Comparison of ENCODE assay signal across 9 cellular contexts in the genomic region with DNA sequence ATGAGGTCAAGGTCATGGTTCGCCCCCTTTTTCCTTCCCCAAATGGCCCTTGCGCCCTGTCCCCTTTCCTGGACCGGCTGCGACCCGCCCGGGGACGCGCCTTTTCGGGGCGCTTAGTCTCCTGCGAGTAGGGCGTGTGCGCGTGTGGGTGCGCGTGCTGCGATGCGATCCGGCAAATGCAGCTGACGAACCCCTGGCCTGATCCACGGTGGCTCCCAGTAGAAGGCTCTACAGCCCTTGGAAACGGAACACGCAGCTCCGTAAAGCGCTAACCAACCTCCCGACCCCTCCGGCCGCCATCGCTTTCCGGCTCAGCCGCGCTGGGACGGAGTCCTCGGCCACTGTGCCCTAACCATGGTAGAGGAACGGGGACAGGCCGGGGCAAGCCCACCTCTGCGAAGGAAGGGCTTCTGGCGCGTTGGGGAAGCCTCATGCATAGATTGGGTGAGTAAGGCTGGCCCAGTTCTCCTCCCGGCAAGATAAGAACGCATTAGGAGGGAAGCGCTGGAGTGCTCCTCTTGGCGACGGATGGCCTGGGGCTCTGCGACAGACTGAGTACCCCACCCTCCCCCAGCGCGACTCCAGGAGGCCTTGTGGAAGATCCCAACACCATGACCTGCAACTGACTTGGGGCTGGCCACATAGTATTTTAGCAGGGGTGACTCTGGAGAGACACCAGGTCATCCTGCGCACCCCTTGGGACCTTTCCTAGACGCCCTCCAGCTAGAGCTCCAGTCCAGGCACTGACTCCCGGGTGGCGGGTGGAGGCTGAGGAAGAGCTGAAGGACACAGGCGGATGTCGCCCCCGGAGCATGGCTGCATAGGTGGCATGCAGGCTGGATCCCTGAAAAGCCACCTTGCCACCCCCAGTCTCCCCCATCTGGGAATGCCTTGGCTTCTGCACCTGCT. TPM values are rescaled to one million over a fixed set of nuclear protein-coding genes. Genes with fewer than 3 reads are reported as not detected.
DNase-seq lines count a peak whose midpoint lies in the region; ATAC-seq, FAIRE-seq and TF ChIP-seq lines count a peak whose summit lies in the region.
"Had no signal": no experiment of that assay in that cellular context is flagged by ENCODE, and none has a peak within 500 bp of the region (broad histone marks: within the 10 kb centered on the region; RNA-seq: fewer than 3 reads in every experiment).

No MANE protein-coding gene starts in this region.

- peak overlapping the region in 3 of 10 donors; percentile 66 to 74 (median 70) for H3K27ac Mint-ChIP-seq in naive thymus-derived CD8-positive, alpha-beta T cell

- H2BK12ac ChIP-seq in H1 (ENCODE audit: low read depth, low read length) = peak overlapping the region; percentile 87; the same call in 1 of the 2 replicates

- no peak for DNase-seq in NB4 (ENCODE audit: low read depth)
- peak in 1 of 2 experiments; percentile 73 for DNase-seq in H1 (ENCODE audit: low read depth in 1 of 2, low spot score in 2 of 2)
- peak in 2 of 10 donors; percentile 12 to 15 for DNase-seq in naive thymus-derived CD8-positive, alpha-beta T cell
- no peak for DNase-seq in NCI-H2081 (lab: John Stamatoyannopoulos, UW)
- DNase-seq in amniotic stem cell (lab: John Stamatoyannopoulos, UW) = no peak
- DNase-seq in A172 (ENCODE audit: low spot score) = no peak

- peak overlapping the region; percentile 19 for H3K56ac ChIP-seq in H1 (replicated peaks; ENCODE audit: insufficient read length, low read depth, low read length)

- H3K4me1 ChIP-seq in BLaER1 = peaks cover 24% of the 10 kb centered on the region
- H3K4me1 ChIP-seq in H1 (replicated peaks in 1 of 4; ENCODE audit: control insufficient read depth in 3 of 4, insufficient read depth in 4 of 4, low read length in 3 of 4) = peaks cover 0 to 19% (median 7%) of the 10 kb centered on the region in 4 experiments; a peak in 6 of 7 replicates

- peak overlapping the region; percentile 98 for H3K4me2 ChIP-seq in BLaER1
- peak overlapping the region; percentile 87 to 99 for H3K4me2 ChIP-seq in H1 (ENCODE audit: insufficient read depth in 1 of 2, low read depth in 2 of 2, low read length in 2 of 2)

- peak overlapping the region; percentile 79 to 95 (median 90) for H3K4me3 Mint-ChIP-seq in naive thymus-derived CD8-positive, alpha-beta T cell

- ATAC-seq in naive thymus-derived CD8-positive, alpha-beta T cell = peak; percentile 17 to 34
- no peak for ATAC-seq in GM21737 (IDR thresholded peaks at IDR 0.05; ENCODE audit: unreplicated experiment)

- no peak for TF ChIP-seq POLR2A in NB4 (IDR thresholded peaks at IDR 0.05; ENCODE audit: extremely low read depth, insufficient read length)
- no peak for TF ChIP-seq POLR2A in H1 (IDR thresholded peaks at IDR 0.05; ENCODE audit: control extremely low read depth in 1 of 2, low read depth in 2 of 2, low read length in 2 of 2)

- H3K36me3 Mint-ChIP-seq in naive thymus-derived CD8-positive, alpha-beta T cell = no peaks in the 10 kb centered on the region

- H3K27me3 ChIP-seq in BLaER1 (peaks cover 83% of the 10 kb centered on the region), H1 (replicated peaks in 1 of 4; ENCODE audit: control insufficient read depth in 3 of 4, extremely low read depth in 1 of 4, insufficient read depth in 3 of 4, low read length in 3 of 4) (peaks cover 13 to 40% (median 35%) of the 10 kb centered on the region in 4 experiments)

- 0 out of 2 replicates have a peak overlapping the region, but pooled peaks have one; percentile 34 for H2AK5ac ChIP-seq in H1 (ENCODE audit: low read depth, low read length)

- H4K20me1 ChIP-seq in BLaER1 (peaks cover 34% of the 10 kb centered on the region), H1 (replicated peaks in 1 of 2; ENCODE audit: control insufficient read depth in 1 of 2, insufficient read depth in 2 of 2, low read length in 2 of 2) (peaks cover 0 to 12% of the 10 kb centered on the region in 2 experiments)

- peak overlapping the region; percentile 87; the same call in 1 of the 2 replicates for H4K8ac ChIP-seq in H1 (ENCODE audit: extremely low read depth, insufficient read depth, low read length)

- no peak overlapping the region for H3K14ac ChIP-seq in H1 (ENCODE audit: insufficient read length)

- H3K18ac ChIP-seq in H1 (ENCODE audit: extremely low read depth, low read length) = peak overlapping the region; percentile 48

- peak overlapping the region; percentile 65 for H3K4ac ChIP-seq in H1 (replicated peaks; ENCODE audit: insufficient read length, low read depth, low read length)

- no peaks in the 10 kb centered on the region for H3K79me2 ChIP-seq in H1 (ENCODE audit: control insufficient read depth in 1 of 2, insufficient read depth in 2 of 2, low read length in 2 of 2)

- peak overlapping the region; percentile 81 for H4K91ac ChIP-seq in H1 (replicated peaks; ENCODE audit: insufficient read length, low read length)

- peaks cover 4 to 16% (median 14%) of the 10 kb centered on the region in 4 donors for H3K4me1 Mint-ChIP-seq in naive thymus-derived CD8-positive, alpha-beta T cell

- H3K27me3 Mint-ChIP-seq in naive thymus-derived CD8-positive, alpha-beta T cell = peaks cover 17 to 66% (median 37%) of the 10 kb centered on the region in 5 donors

- no peak overlapping the region for H2BK120ac ChIP-seq in H1 (replicated peaks; ENCODE audit: low read depth, low read length)

- CTCF ChIA-PET in H1 (lab: Charles Lee; ENCODE audit: partially characterized antibody) = interaction anchor here (0.6 to 6.2 kb wide), 9 partner anchors 10 to 485 kb away, joined by 3 to 47 read pairs (median 3); no protein-coding TSS in a partner anchor

- H3K9me3 ChIP-seq in BLaER1 (no peaks in the 10 kb centered on the region), H1 (ENCODE audit: insufficient read depth in 2 of 2, low read depth in 1 of 2, low read length in 1 of 2) (no peaks in the 10 kb centered on the region)

- POLR2A ChIA-PET in H1 (lab: Charles Lee; ENCODE audit: partially characterized antibody) = interaction anchor here (0.9 to 4.5 kb wide), 13 partner anchors 9 to 195 kb away, joined by 3 to 61 read pairs (median 3); partner anchors contain the start of genes DDRGK1 and MRPS26
- POLR2A ChIA-PET in naive thymus-derived CD8-positive, alpha-beta T cell (lab: Charles Lee) = interaction anchor here (0.8 to 2.3 kb wide), 4 partner anchors 8 to 81 kb away, joined by 3 to 18 read pairs (median 4); partner anchors contain the start of genes FASTKD5 and UBOX5

- peak overlapping the region; percentile 81; the same call in 1 of the 2 replicates for H2BK5ac ChIP-seq in H1 (ENCODE audit: low read depth, low read length)

- no peak overlapping the region for H3K23ac ChIP-seq in H1 (ENCODE audit: insufficient read length)

- FAIRE-seq in H1 (lab: Jason Lieb, UNC) = no peak
- FAIRE-seq: endometrium had no signal

- no peak overlapping the region for H4K5ac ChIP-seq in H1 (ENCODE audit: insufficient read length, low read depth, low read length)

- H3K23me2 ChIP-seq in H1 (ENCODE audit: low read depth, low read length) = peaks cover 16% of the 10 kb centered on the region; the same call in 1 of the 2 replicates

- TF ChIP-seq CTCF in NB4 (IDR thresholded peaks at IDR 0.05; ENCODE audit: low read depth, low read length) (no peak), H1 (IDR thresholded peaks at IDR 0.05; ENCODE audit: control extremely low read depth in 1 of 3, insufficient read depth in 1 of 3, low read depth in 1 of 3, low read length in 3 of 3) (no peak)

- 15% methylated on average over 48 of the region's 54 CpGs; no CpG with 5 or more reads in 1 of the 2 experiments for WGBS in H1 (ENCODE audit: extremely low coverage in 1 of 2, insufficient coverage in 1 of 2, insufficient read length in 1 of 2, insufficient replicate concordance in 2 of 2, low coverage in 1 of 2, low lambda C conversion rate in 2 of 2, missing lambda C conversion rate in 1 of 2), 2 experiments

- peak overlapping the region; percentile 83; the same call in 1 of the 2 replicates for H2AFZ ChIP-seq in H1 (ENCODE audit: low read length)

- H3K27ac ChIP-seq in BLaER1 (no peak overlapping the region), H1 (ENCODE audit: low read depth, low read length) (no peak overlapping the region)

- TF ChIP-seq RAD21 in H1 (IDR thresholded peaks at IDR 0.05 in 1 of 2, conservative IDR thresholded peaks at IDR 0.05 in 1 of 2; ENCODE audit: low read depth in 2 of 2, low read length in 2 of 2) = no peak

- no peaks in the 10 kb centered on the region for H3K36me3 ChIP-seq in BLaER1
- H3K36me3 ChIP-seq in H1 (ENCODE audit: control insufficient read depth in 2 of 4, insufficient read depth in 4 of 4, low read length in 3 of 4) = no peaks in the 10 kb centered on the region

- TF ChIP-seq EP300 in H1 (IDR thresholded peaks at IDR 0.05; ENCODE audit: borderline replicate concordance in 1 of 2, low read depth in 2 of 2, low read length in 2 of 2) = no peak

- H3K4me3 ChIP-seq in BLaER1 (peak overlapping the region; percentile 82), NB4 (ENCODE audit: low read depth, low read length) (peak overlapping the region; percentile 16), H1 (ENCODE audit: extremely low read depth in 1 of 4, insufficient read depth in 2 of 4, low read depth in 3 of 4, low read length in 4 of 4) (peak overlapping the region; percentile 47 to 79 (median 76))

- no peak overlapping the region for H2BK20ac ChIP-seq in H1 (ENCODE audit: low read length)

- no peak overlapping the region for H3K9ac ChIP-seq in BLaER1
- peak overlapping the region in 3 of 4 experiments; percentile 2 to 22 (median 9); a peak in 2 of 7 replicates for H3K9ac ChIP-seq in H1 (replicated peaks in 1 of 4; ENCODE audit: extremely low read depth in 1 of 4, low read depth in 3 of 4, low read length in 3 of 4)

- no peaks in the 10 kb centered on the region for H3K9me3 Mint-ChIP-seq in naive thymus-derived CD8-positive, alpha-beta T cell

- H3K79me1 ChIP-seq in H1 (ENCODE audit: low read depth, low read length) = no peaks in the 10 kb centered on the region

- H2BK15ac ChIP-seq in H1 (ENCODE audit: low read length) = peak overlapping the region; percentile 95; the same call in 1 of the 2 replicates

RNA-seq across cellular contexts. Expression of gene SLC4A11, which starts 1.1 kb away (rescaled TPM):
- 29.1 and 32.3 TPM in 2 replicates for total RNA-seq in H1 (2021; fragmentation: NEBNext Ultra II Directional; extraction: Animal tissue kit (Norgen Biotek cat#: 25700))
- 11.9 and 20.9 TPM in 2 replicates for polyA plus RNA-seq in H1 (2011; rRNA removed)
- 11.0 TPM for polyA plus RNA-seq in H1 (2011; cell fraction: cytosol; rRNA removed)
- 95.5 TPM for polyA plus RNA-seq in H1 (2011; cell fraction: nucleus; rRNA removed)
- polyA plus RNA-seq in H1 (2012, experiment 1 of 2) = 21.9 to 33.9 TPM (median 28.9 TPM) in 4 replicates
- 18.1 TPM for polyA plus RNA-seq in H1 (2012, experiment 2 of 2)
- 37.5 TPM for polyA plus RNA-seq in H1 (2013, experiment 1 of 2)
- polyA plus RNA-seq in H1 (2013, experiment 2 of 2) = 34.4 TPM
- polyA minus RNA-seq in H1 (2011; rRNA and poly(A)+ RNA removed) = 7.9 and 12.2 TPM in 2 replicates
- 17.8 TPM for polyA minus RNA-seq in H1 (2011; cell fraction: cytosol; rRNA and poly(A)+ RNA removed)
- 29.5 TPM for polyA minus RNA-seq in H1 (2011; cell fraction: nucleus; rRNA and poly(A)+ RNA removed)
- 1 to 10 TPM; 1.3 to 2.1 TPM for total RNA-seq in naive thymus-derived CD8-positive, alpha-beta T cell
- polyA plus RNA-seq in naive thymus-derived CD8-positive, alpha-beta T cell = not detected
- total RNA-seq in A172 (2014; rRNA removed; shearing (Covaris generic)) = 4.8 and 5.2 TPM in 2 replicates

RNA-seq across cellular contexts. Expression of gene ITPA, which starts 30.8 kb away (rescaled TPM):
- 80.9 and 94.0 TPM in 2 replicates for total RNA-seq in H1 (2021; fragmentation: NEBNext Ultra II Directional; extraction: Animal tissue kit (Norgen Biotek cat#: 25700))
- 88.2 and 90.3 TPM in 2 replicates for polyA plus RNA-seq in H1 (2011; rRNA removed)
- 76.8 TPM for polyA plus RNA-seq in H1 (2011; cell fraction: cytosol; rRNA removed)
- polyA plus RNA-seq in H1 (2011; cell fraction: nucleus; rRNA removed) = 68.8 TPM
- polyA plus RNA-seq in H1 (2012, experiment 1 of 2) = 78.5 to 95.4 TPM (median 90.5 TPM) in 4 replicates
- polyA plus RNA-seq in H1 (2012, experiment 2 of 2) = 85.8 TPM
- polyA plus RNA-seq in H1 (2013, experiment 1 of 2) = 73.6 TPM
- polyA plus RNA-seq in H1 (2013, experiment 2 of 2) = 72.9 TPM
- polyA minus RNA-seq in H1 (2011; rRNA and poly(A)+ RNA removed) = 14.7 and 15.6 TPM in 2 replicates
- polyA minus RNA-seq in H1 (2011; cell fraction: cytosol; rRNA and poly(A)+ RNA removed) = 22.7 TPM
- polyA minus RNA-seq in H1 (2011; cell fraction: nucleus; rRNA and poly(A)+ RNA removed) = 13.9 TPM
- 10 to 100 TPM; 51.7 to 57.6 TPM for total RNA-seq in naive thymus-derived CD8-positive, alpha-beta T cell
- 10 to 100 TPM; 46.2 to 72.9 (median 56.9) TPM for polyA plus RNA-seq in naive thymus-derived CD8-positive, alpha-beta T cell
- 85.8 and 92.7 TPM in 2 replicates for total RNA-seq in A172 (2014; rRNA removed; shearing (Covaris generic))

RNA-seq across cellular contexts. Expression of gene DDRGK1, which starts 35.6 kb away (rescaled TPM):
- 42.0 and 43.8 TPM in 2 replicates for total RNA-seq in H1 (2021; fragmentation: NEBNext Ultra II Directional; extraction: Animal tissue kit (Norgen Biotek cat#: 25700))
- 29.4 and 31.2 TPM in 2 replicates for polyA plus RNA-seq in H1 (2011; rRNA removed)
- polyA plus RNA-seq in H1 (2011; cell fraction: cytosol; rRNA removed) = 51.1 TPM
- 35.3 TPM for polyA plus RNA-seq in H1 (2011; cell fraction: nucleus; rRNA removed)
- 37.0 to 47.9 TPM (median 45.6 TPM) in 4 replicates for polyA plus RNA-seq in H1 (2012, experiment 1 of 2)
- polyA plus RNA-seq in H1 (2012, experiment 2 of 2) = 29.9 TPM
- polyA plus RNA-seq in H1 (2013, experiment 1 of 2) = 48.3 TPM
- 56.7 TPM for polyA plus RNA-seq in H1 (2013, experiment 2 of 2)
- polyA minus RNA-seq in H1 (2011; rRNA and poly(A)+ RNA removed) = 11.3 and 15.2 TPM in 2 replicates
- polyA minus RNA-seq in H1 (2011; cell fraction: cytosol; rRNA and poly(A)+ RNA removed) = 16.9 TPM
- polyA minus RNA-seq in H1 (2011; cell fraction: nucleus; rRNA and poly(A)+ RNA removed) = 12.4 TPM
- 10 to 100 TPM; 55.8 to 57.4 TPM for total RNA-seq in naive thymus-derived CD8-positive, alpha-beta T cell
- polyA plus RNA-seq in naive thymus-derived CD8-positive, alpha-beta T cell = 10 to 100 TPM; 39.7 to 50.5 (median 44.1) TPM
- 70.0 and 76.8 TPM in 2 replicates for total RNA-seq in A172 (2014; rRNA removed; shearing (Covaris generic))

Comparison
In these comparisons a context has a peak if more than half of its experiments do, and no peak if none do; other contexts are left out.
1. H3K4me3 ChIP-seq: peak in every context shown above with its lines; median percentile 82 in BLaER1; 76 in H1; 16 in NB4.